ENCODE assay signal across 21 cellular contexts in the genomic region with DNA sequence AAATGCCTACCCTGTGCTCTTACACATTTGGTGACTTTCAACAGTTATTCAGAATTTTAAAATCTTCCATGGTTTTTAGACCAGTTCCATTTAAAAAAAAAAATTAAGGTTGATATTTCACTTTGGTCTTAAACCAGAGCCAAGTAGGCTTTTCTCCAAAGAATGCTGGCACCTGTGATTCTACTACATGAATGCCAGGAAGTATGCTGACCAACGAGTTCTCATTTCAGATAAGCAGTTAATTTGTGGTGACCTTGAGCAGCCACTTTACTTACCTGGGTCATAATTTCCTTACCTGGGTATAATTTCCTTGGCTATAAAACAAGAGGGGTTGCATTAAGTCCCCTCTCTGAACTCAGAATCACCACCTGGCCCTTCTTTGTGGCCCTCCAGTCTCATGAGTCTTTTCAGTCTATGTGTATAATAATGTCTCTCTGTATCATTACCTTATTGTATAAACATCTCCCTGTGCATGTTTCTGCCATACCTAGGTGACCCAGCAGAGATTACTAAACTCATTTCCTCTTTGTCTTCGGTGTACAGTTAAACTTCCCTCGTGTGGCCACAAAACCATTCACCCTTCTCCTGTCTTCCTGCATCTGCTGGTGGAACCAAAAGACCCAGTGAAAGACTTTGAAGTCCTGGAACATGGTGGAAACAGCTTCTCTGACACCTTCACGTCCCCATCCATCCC.
"Had no signal": no experiment of that assay in that cellular context is flagged by ENCODE, and none has a peak within 500 bp of the region (broad histone marks: within the 10 kb centered on the region; RNA-seq: fewer than 3 reads in every experiment).

No MANE protein-coding gene starts in this region.

- H3K9me3 ChIP-seq: right lobe of liver, testis, vagina had no signal

- H3K4me3 Mint-ChIP-seq: activated CD4-positive, alpha-beta T cell treated with anti-CD3 and anti-CD28 coated beads, Interleukin-2, amount 10 ng/mL, durations not matched to agents 7 days and 5 days; activated CD8-positive, alpha-beta T cell treated with anti-CD3 and anti-CD28 coated beads for 36 hours; activated naive CD4-positive, alpha-beta T cell treated with anti-CD3 and anti-CD28 coated beads, Interleukin-2, amount 50 U/mL, for 24 hours; activated T-cell treated with anti-CD3 and anti-CD28 coated beads, Interleukin-2, amount 50 U/mL, for 4 hours; activated T-helper 17 cell treated with anti-CD3 and anti-CD28 coated beads, Interleukin-2, amount 50 U/mL, for 72 hours; natural killer cell treated with Interleukin-12 subunit alpha and Interleukin-12 subunit beta and Interleukin-15 and Interleukin-18, amount 100 ng/mL, for 72 hours; T-helper 17 cell had no signal

- H3K4me1 ChIP-seq: right lobe of liver, testis had no signal

- H3K27ac Mint-ChIP-seq: activated CD4-positive, alpha-beta T cell treated with anti-CD3 and anti-CD28 coated beads, Interleukin-2, amount 10 ng/mL, durations not matched to agents 7 days and 5 days; activated CD8-positive, alpha-beta T cell treated with anti-CD3 and anti-CD28 coated beads for 36 hours; activated naive CD4-positive, alpha-beta T cell treated with anti-CD3 and anti-CD28 coated beads, Interleukin-2, amount 50 U/mL, for 24 hours; activated T-helper 17 cell treated with anti-CD3 and anti-CD28 coated beads, Interleukin-2, amount 50 U/mL, for 72 hours; natural killer cell treated with Interleukin-12 subunit alpha and Interleukin-12 subunit beta and Interleukin-15 and Interleukin-18, amount 100 ng/mL, for 72 hours; T-helper 17 cell had no signal

- H3K27me3 ChIP-seq: cardiac muscle cell, dorsolateral prefrontal cortex, right lobe of liver, testis, vagina had no signal

- H3K4me3 ChIP-seq: cardiac muscle cell, coronary artery, dorsolateral prefrontal cortex, right lobe of liver, testis, vagina had no signal

- H3K36me3 ChIP-seq: cardiac muscle cell, right lobe of liver, vagina had no signal

- DNase-seq: activated CD4-positive, alpha-beta T cell treated with anti-CD3 and anti-CD28 coated beads, Interleukin-2, amount 10 ng/mL, durations not matched to agents 7 days and 5 days; activated CD4-positive, CD25-positive, alpha-beta regulatory T cell treated with anti-CD3 and anti-CD28 coated beads, Interleukin-2, amount 50 U/mL, for 72 hours; activated CD8-positive, alpha-beta T cell treated with anti-CD3 and anti-CD28 coated beads for 36 hours; activated T-cell treated with anti-CD3 and anti-CD28 coated beads, Interleukin-2, amount 50 U/mL, for 4 hours; anterior cingulate cortex; cerebellar nuclear complex; dorsolateral prefrontal cortex; effector memory CD4-positive, alpha-beta T cell; left cardiac atrium; mesendoderm; stimulated activated CD4-positive, alpha-beta T cell treated with anti-CD3 and anti-CD28 coated beads, Interleukin-2, amount 100 ng/mL, for 48 hours; stimulated activated naive CD4-positive, alpha-beta T cell treated with Interleukin-2 at 50 U/mL for 16 hours; T-helper 17 cell; testis had no signal

- H3K27ac ChIP-seq: cardiac muscle cell, coronary artery, dorsolateral prefrontal cortex, right lobe of liver, testis, vagina had no signal

- ATAC-seq: activated CD8-positive, alpha-beta T cell treated with anti-CD3 and anti-CD28 coated beads for 36 hours; activated T-cell treated with anti-CD3 and anti-CD28 coated beads, Interleukin-2, amount 50 U/mL, for 4 hours; activated T-helper 17 cell treated with anti-CD3 and anti-CD28 coated beads, Interleukin-2, amount 50 U/mL, for 72 hours; left cardiac atrium; natural killer cell treated with Interleukin-12 subunit alpha and Interleukin-12 subunit beta and Interleukin-15 and Interleukin-18, amount 100 ng/mL, for 72 hours; T-helper 17 cell had no signal

- H3K4me1 Mint-ChIP-seq: activated naive CD4-positive, alpha-beta T cell treated with anti-CD3 and anti-CD28 coated beads, Interleukin-2, amount 50 U/mL, for 24 hours; activated T-helper 17 cell treated with anti-CD3 and anti-CD28 coated beads, Interleukin-2, amount 50 U/mL, for 72 hours; T-helper 17 cell had no signal

- H3K27me3 Mint-ChIP-seq: activated CD4-positive, alpha-beta T cell treated with anti-CD3 and anti-CD28 coated beads, Interleukin-2, amount 10 ng/mL, durations not matched to agents 7 days and 5 days; activated CD8-positive, alpha-beta T cell treated with anti-CD3 and anti-CD28 coated beads for 36 hours; activated naive CD4-positive, alpha-beta T cell treated with anti-CD3 and anti-CD28 coated beads, Interleukin-2, amount 50 U/mL, for 24 hours; activated T-helper 17 cell treated with anti-CD3 and anti-CD28 coated beads, Interleukin-2, amount 50 U/mL, for 72 hours; natural killer cell treated with Interleukin-12 subunit alpha and Interleukin-12 subunit beta and Interleukin-15 and Interleukin-18, amount 100 ng/mL, for 72 hours; T-helper 17 cell had no signal

- H3K36me3 Mint-ChIP-seq: activated naive CD4-positive, alpha-beta T cell treated with anti-CD3 and anti-CD28 coated beads, Interleukin-2, amount 50 U/mL, for 24 hours had no signal
